Comparison of ENCODE assay signal across 1 cellular context in genomic region chr2:201126308-201127127, GRCh38.
TF ChIP-seq lines count a peak whose summit lies in the region.

No MANE protein-coding gene starts in this region.

TF ChIP-seq in K562, 482 proteins besides CTCF, POLR2A, EP300 and RAD21 (continued from another document):
- TF ChIP-seq, protein P1, sequence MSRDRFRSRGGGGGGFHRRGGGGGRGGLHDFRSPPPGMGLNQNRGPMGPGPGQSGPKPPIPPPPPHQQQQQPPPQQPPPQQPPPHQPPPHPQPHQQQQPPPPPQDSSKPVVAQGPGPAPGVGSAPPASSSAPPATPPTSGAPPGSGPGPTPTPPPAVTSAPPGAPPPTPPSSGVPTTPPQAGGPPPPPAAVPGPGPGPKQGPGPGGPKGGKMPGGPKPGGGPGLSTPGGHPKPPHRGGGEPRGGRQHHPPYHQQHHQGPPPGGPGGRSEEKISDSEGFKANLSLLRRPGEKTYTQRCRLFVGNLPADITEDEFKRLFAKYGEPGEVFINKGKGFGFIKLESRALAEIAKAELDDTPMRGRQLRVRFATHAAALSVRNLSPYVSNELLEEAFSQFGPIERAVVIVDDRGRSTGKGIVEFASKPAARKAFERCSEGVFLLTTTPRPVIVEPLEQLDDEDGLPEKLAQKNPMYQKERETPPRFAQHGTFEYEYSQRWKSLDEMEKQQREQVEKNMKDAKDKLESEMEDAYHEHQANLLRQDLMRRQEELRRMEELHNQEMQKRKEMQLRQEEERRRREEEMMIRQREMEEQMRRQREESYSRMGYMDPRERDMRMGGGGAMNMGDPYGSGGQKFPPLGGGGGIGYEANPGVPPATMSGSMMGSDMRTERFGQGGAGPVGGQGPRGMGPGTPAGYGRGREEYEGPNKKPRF (IDR thresholded peaks at IDR 0.05; ENCODE audit: low read depth, low read length) = no peak
- TF ChIP-seq ZNF280B (CRISPR knock-in tag; IDR thresholded peaks at IDR 0.05) (peak; percentile 95), MYBL2 (IDR thresholded peaks at IDR 0.05; ENCODE audit: low read depth) (no peak), MYBL2 (CRISPR knock-in tag; IDR thresholded peaks at IDR 0.05; ENCODE audit: borderline replicate concordance) (no peak), TCF3 (CRISPR knock-in tag; IDR thresholded peaks at IDR 0.05) (peak; percentile 57), GABPA (tag; conservative IDR thresholded peaks at IDR 0.05; ENCODE audit: low read depth) (peak; percentile 36; the same call in 1 of the 2 replicates), HDAC8 (tag; IDR thresholded peaks at IDR 0.05) (peak; percentile 98), HSF4 (CRISPR knock-in tag; IDR thresholded peaks at IDR 0.05; ENCODE audit: borderline replicate concordance) (peak; percentile 99), ZNF133 (CRISPR knock-in tag; IDR thresholded peaks at IDR 0.05) (peak; percentile 98), ZNF75A (CRISPR knock-in tag; IDR thresholded peaks at IDR 0.05) (peak; percentile 87), NCOR1 (IDR thresholded peaks at IDR 0.05) (peak; percentile 28; the same call in 1 of the 2 replicates), YY1 (IDR thresholded peaks at IDR 0.05; ENCODE audit: borderline replicate concordance in 1 of 3, control insufficient read depth in 1 of 3, extremely low read depth in 1 of 3, insufficient read depth in 3 of 3, insufficient read length in 1 of 3, insufficient replicate concordance in 2 of 3, low read depth in 1 of 3, low read length in 2 of 3) (peak in 1 of 3 experiments; percentile 60), CREB3L1 (IDR thresholded peaks at IDR 0.05; ENCODE audit: borderline replicate concordance, low read depth) (no peak)
